14 cellular contexts compared by ENCODE assay signal in the genomic region with DNA sequence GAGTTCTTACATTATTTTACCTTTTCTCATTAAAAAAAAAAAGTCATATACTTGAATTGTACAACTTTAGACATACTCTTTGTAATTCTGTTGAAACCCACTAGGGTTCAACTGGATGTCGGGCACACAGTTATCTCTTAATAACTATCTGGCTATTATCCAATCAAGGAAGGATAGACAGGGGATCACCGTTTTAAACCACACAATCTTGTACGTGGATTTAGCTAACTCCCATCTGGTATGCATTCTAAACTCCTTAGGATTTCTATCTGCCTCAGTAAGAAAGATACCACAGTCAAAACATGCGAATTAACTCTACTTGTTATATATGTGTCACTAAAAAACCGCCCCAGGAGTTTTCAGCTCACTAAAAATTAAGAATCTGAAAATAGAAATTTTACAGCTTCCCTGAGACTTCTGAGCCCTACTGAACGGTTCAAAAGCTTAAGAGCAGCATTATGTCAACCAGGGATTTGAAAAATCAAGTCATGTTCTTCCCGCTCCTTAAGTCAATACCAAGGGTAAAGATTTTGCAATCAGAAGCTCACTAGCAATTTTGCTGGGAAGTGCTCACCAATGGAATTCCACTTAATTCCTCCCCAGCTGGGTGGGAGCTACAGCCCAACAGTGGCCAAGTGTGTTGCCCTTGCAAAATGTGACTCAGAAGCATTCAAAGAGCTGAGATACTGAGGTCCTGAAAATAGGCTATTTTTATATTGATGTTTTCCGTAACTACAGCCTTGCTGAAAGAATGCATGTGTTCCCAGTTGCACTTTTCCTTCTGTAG.
DNase-seq lines count a peak whose midpoint lies in the region; ATAC-seq and TF ChIP-seq lines count a peak whose summit lies in the region.
"Had no signal": no experiment of that assay in that cellular context is flagged by ENCODE, and none has a peak within 500 bp of the region (broad histone marks: within the 10 kb centered on the region; RNA-seq: fewer than 3 reads in every experiment).

No MANE protein-coding gene starts in this region.

- no peak for TF ChIP-seq EP300 in sigmoid colon (IDR thresholded peaks at IDR 0.05)

- H3K27ac Mint-ChIP-seq in stimulated activated effector memory CD8-positive, alpha-beta T cell treated with anti-CD3 and anti-CD28 coated beads, Interleukin-12 subunit alpha, Interleukin-12 subunit beta, amount 100 ng/mL, for 72 hours: no peak overlapping the region
- H3K27ac Mint-ChIP-seq: activated T-helper 17 cell treated with anti-CD3 and anti-CD28 coated beads, Interleukin-2, amount 50 U/mL, for 72 hours had no signal

- H3K4me1 Mint-ChIP-seq in stimulated activated effector memory CD8-positive, alpha-beta T cell treated with anti-CD3 and anti-CD28 coated beads, Interleukin-12 subunit alpha, Interleukin-12 subunit beta, amount 100 ng/mL, for 72 hours: no peaks in the 10 kb centered on the region
- H3K4me1 Mint-ChIP-seq: activated T-helper 17 cell treated with anti-CD3 and anti-CD28 coated beads, Interleukin-2, amount 50 U/mL, for 72 hours had no signal

- H3K9me3 ChIP-seq in body of pancreas: no peaks in the 10 kb centered on the region
- no peaks in the 10 kb centered on the region for H3K9me3 ChIP-seq in right cardiac atrium (ENCODE audit: control insufficient read depth, low read length)
- H3K9me3 ChIP-seq in sigmoid colon: no peaks in the 10 kb centered on the region
- H3K9me3 ChIP-seq: SJSA1 had no signal

- DNase-seq in EH (ENCODE audit: low read depth) (peak; percentile 99), body of pancreas (peak in 1 of 4 donors; percentile 26), right cardiac atrium (peak in 1 of 3 donors; percentile 53), sigmoid colon (peak; percentile 69)
- no peak for DNase-seq in stimulated activated effector memory CD8-positive, alpha-beta T cell treated with anti-CD3 and anti-CD28 coated beads, Interleukin-12 subunit alpha, Interleukin-12 subunit beta, amount 100 ng/mL, for 72 hours (ENCODE audit: low spot score in 2 of 2)
- DNase-seq: activated CD4-positive, alpha-beta T cell treated with anti-CD3 and anti-CD28 coated beads for 1 hour; NCI-H748 treated with DMSO at 0.1 percent for 48 hours had no signal

- TF ChIP-seq POLR2A in body of pancreas (IDR thresholded peaks at IDR 0.05): no peak
- no peak for TF ChIP-seq POLR2A in sigmoid colon (IDR thresholded peaks at IDR 0.05)

- 89 to 91% methylated on average over 8 of the region's 8 CpGs for WGBS in body of pancreas, 2 donors
- 66% methylated on average over 8 of the region's 8 CpGs for WGBS in right cardiac atrium
- 66 to 78% methylated on average over 8 of the region's 8 CpGs for WGBS in sigmoid colon, 2 donors

- intact Hi-C loops in body of pancreas (cut with DNase I): no loop called here
- intact Hi-C loops in right cardiac atrium (cut with DNase I): no loop called here
- intact Hi-C loops in sigmoid colon (cut with DNase I): no loop called here

- no peak overlapping the region for H3K4me3 Mint-ChIP-seq in stimulated activated effector memory CD8-positive, alpha-beta T cell treated with anti-CD3 and anti-CD28 coated beads, Interleukin-12 subunit alpha, Interleukin-12 subunit beta, amount 100 ng/mL, for 72 hours
- H3K4me3 Mint-ChIP-seq: activated T-helper 17 cell treated with anti-CD3 and anti-CD28 coated beads, Interleukin-2, amount 50 U/mL, for 72 hours; neural crest cell had no signal

- no peaks in the 10 kb centered on the region for H3K36me3 ChIP-seq in body of pancreas (replicated peaks in 1 of 2; ENCODE audit: insufficient read depth in 1 of 2, low read depth in 2 of 2)
- no peaks in the 10 kb centered on the region for H3K36me3 ChIP-seq in sigmoid colon
- H3K36me3 ChIP-seq: SJSA1 had no signal

- H3K4me3 ChIP-seq in body of pancreas (no peak overlapping the region), right cardiac atrium (ENCODE audit: low read length) (no peak overlapping the region), sigmoid colon (no peak overlapping the region)
- H3K4me3 ChIP-seq: coronary artery, SJSA1 had no signal

- H3K36me3 Mint-ChIP-seq in stimulated activated effector memory CD8-positive, alpha-beta T cell treated with anti-CD3 and anti-CD28 coated beads, Interleukin-12 subunit alpha, Interleukin-12 subunit beta, amount 100 ng/mL, for 72 hours: no peaks in the 10 kb centered on the region

- peaks cover 9% of the 10 kb centered on the region for H3K4me1 ChIP-seq in body of pancreas
- H3K4me1 ChIP-seq in right cardiac atrium (ENCODE audit: control insufficient read depth, insufficient read depth, low read length): no peaks in the 10 kb centered on the region
- peaks cover 0 to 17% (median 7%) of the 10 kb centered on the region in 4 donors for H3K4me1 ChIP-seq in sigmoid colon
- H3K4me1 ChIP-seq: SJSA1 had no signal

- ATAC-seq in body of pancreas (peak; percentile 45), right cardiac atrium (peak; percentile 87 to 91), HG02970 (IDR thresholded peaks at IDR 0.05; ENCODE audit: low FRiP score, unreplicated experiment) (no peak), HG02981 (IDR thresholded peaks at IDR 0.05; ENCODE audit: unreplicated experiment) (no peak), GM21423 (IDR thresholded peaks at IDR 0.05; ENCODE audit: unreplicated experiment) (no peak)
- ATAC-seq in stimulated activated effector memory CD8-positive, alpha-beta T cell treated with anti-CD3 and anti-CD28 coated beads, Interleukin-12 subunit alpha, Interleukin-12 subunit beta, amount 100 ng/mL, for 72 hours: no peak
- ATAC-seq: activated T-helper 17 cell treated with anti-CD3 and anti-CD28 coated beads, Interleukin-2, amount 50 U/mL, for 72 hours had no signal

- TF ChIP-seq CTCF in body of pancreas (IDR thresholded peaks at IDR 0.05): no peak
- TF ChIP-seq CTCF in sigmoid colon (IDR thresholded peaks at IDR 0.05): no peak

- H3K27ac ChIP-seq in body of pancreas: no peak overlapping the region
- no peak overlapping the region for H3K27ac ChIP-seq in right cardiac atrium (ENCODE audit: low read length)
- peak overlapping the region in 2 of 4 donors; percentile 15 to 27 for H3K27ac ChIP-seq in sigmoid colon
- H3K27ac ChIP-seq: SJSA1 had no signal

- H3K27me3 ChIP-seq in body of pancreas (no peaks in the 10 kb centered on the region), right cardiac atrium (ENCODE audit: control insufficient read depth, insufficient read depth) (no peaks in the 10 kb centered on the region), sigmoid colon (no peaks in the 10 kb centered on the region)

- peaks cover 7% of the 10 kb centered on the region for H3K9me3 Mint-ChIP-seq in stimulated activated effector memory CD8-positive, alpha-beta T cell treated with anti-CD3 and anti-CD28 coated beads, Interleukin-12 subunit alpha, Interleukin-12 subunit beta, amount 100 ng/mL, for 72 hours

Comparison
In these comparisons a context has a peak if more than half of its experiments do, and no peak if none do; other contexts are left out.
1. DNase-seq: peak in EH (single experiment) and sigmoid colon (single experiment); none in stimulated activated effector memory CD8-positive, alpha-beta T cell treated with anti-CD3 and anti-CD28 coated beads, Interleukin-12 subunit alpha, Interleukin-12 subunit beta, amount 100 ng/mL, for 72 hours (0 of 2).
2. ATAC-seq: peak in body of pancreas (single experiment) and right cardiac atrium (2 of 2); none in HG02970 (single experiment), HG02981 (single experiment), GM21423 (single experiment) and stimulated activated effector memory CD8-positive, alpha-beta T cell treated with anti-CD3 and anti-CD28 coated beads, Interleukin-12 subunit alpha, Interleukin-12 subunit beta, amount 100 ng/mL, for 72 hours (single experiment).